Comparison of ENCODE assay signal across 25 cellular contexts in the genomic region with DNA sequence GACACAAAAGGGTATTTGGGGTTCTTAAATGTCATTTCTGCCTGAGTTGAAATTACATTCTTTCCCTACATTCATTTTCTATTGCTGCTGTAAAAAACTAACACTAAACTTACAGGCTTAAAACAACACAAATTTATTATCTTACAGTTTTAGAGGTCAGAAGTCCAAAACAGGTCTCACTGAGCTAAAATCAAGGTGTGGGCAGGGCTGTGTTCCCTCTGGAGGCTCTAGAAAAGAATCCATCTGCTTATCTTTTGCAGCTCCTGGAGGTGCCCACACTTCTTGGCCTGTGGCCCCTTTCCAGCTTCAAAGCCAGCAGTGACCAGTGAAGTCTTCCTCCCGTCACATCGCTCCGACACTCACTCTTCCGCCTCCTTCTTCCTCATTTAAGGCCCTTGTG. TPM values are rescaled to one million over a fixed set of nuclear protein-coding genes. Genes with fewer than 3 reads are reported as not detected.
DNase-seq lines count a peak whose midpoint lies in the region; ATAC-seq, FAIRE-seq and TF ChIP-seq lines count a peak whose summit lies in the region.
"Had no signal": no experiment of that assay in that cellular context is flagged by ENCODE, and none has a peak within 500 bp of the region (broad histone marks: within the 10 kb centered on the region; RNA-seq: fewer than 3 reads in every experiment).

No MANE protein-coding gene starts in this region.

- no peak overlapping the region for H4K8ac ChIP-seq in trophoblast cell (ENCODE audit: low read depth, low read length)

- TF ChIP-seq EP300 in HepG2 (IDR thresholded peaks at IDR 0.05; ENCODE audit: low read depth in 2 of 2, low read length in 2 of 2) (no peak), HepG2 (CRISPR knock-in tag; IDR thresholded peaks at IDR 0.05; ENCODE audit: borderline replicate concordance) (no peak)

- no peak overlapping the region for H3K4ac ChIP-seq in trophoblast cell (ENCODE audit: low read depth, low read length)

- H3K36me3 ChIP-seq in right lobe of liver (no peaks in the 10 kb centered on the region), HepG2 (replicated peaks in 1 of 2; ENCODE audit: control insufficient read depth in 1 of 2, insufficient read depth in 2 of 2, low read length in 2 of 2) (no peaks in the 10 kb centered on the region), colonic mucosa (no peaks in the 10 kb centered on the region), trophoblast cell (ENCODE audit: control insufficient read depth in 1 of 2, insufficient read depth in 2 of 2, low read length in 2 of 2) (no peaks in the 10 kb centered on the region)
- H3K36me3 ChIP-seq: BLaER1, HAP-1 had no signal

- CTCF ChIA-PET in HepG2 (lab: Yijun Ruan, JAX; ENCODE audit: low intra/inter-chr PET ratio, low total read pairs), result no interaction called here

- no peak for FAIRE-seq in HepG2 (lab: Jason Lieb, UNC)
- FAIRE-seq: A204.1, GM12891, GM18507, H54 had no signal

- no peak for TF ChIP-seq CTCF in right lobe of liver (IDR thresholded peaks at IDR 0.05)
- TF ChIP-seq CTCF in HepG2 (CRISPR knock-in tag; IDR thresholded peaks at IDR 0.05), result no peak
- no peak for TF ChIP-seq CTCF in colonic mucosa (IDR thresholded peaks at IDR 0.05)
- no peak for TF ChIP-seq CTCF in CD14-positive monocyte (IDR thresholded peaks at IDR 0.05)

- no peak overlapping the region for H2AK5ac ChIP-seq in trophoblast cell (ENCODE audit: low read length)

- intact Hi-C loops in right lobe of liver (cut with DNase I) (no loop called here), HepG2 (cut with micrococcal nuclease; ENCODE audit: unreplicated experiment) (no loop called here), colonic mucosa (cut with DNase I) (no loop called here), CD14-positive monocyte (cut with micrococcal nuclease) (no loop called here), sciatic nerve (cut with DNase I) (no loop called here)

- H3K79me1 ChIP-seq in trophoblast cell (ENCODE audit: low read length), result no peaks in the 10 kb centered on the region

- H3K9me3 ChIP-seq in right lobe of liver (no peaks in the 10 kb centered on the region), HepG2 (ENCODE audit: low read length) (no peaks in the 10 kb centered on the region), colonic mucosa (no peaks in the 10 kb centered on the region), trophoblast cell (ENCODE audit: insufficient read depth, low read depth, low read length) (no peaks in the 10 kb centered on the region)
- H3K9me3 ChIP-seq: BLaER1, HAP-1 had no signal

- H4K91ac ChIP-seq in trophoblast cell (ENCODE audit: low read depth, low read length), result no peak overlapping the region

- H3K27me3 ChIP-seq in right lobe of liver, result no peaks in the 10 kb centered on the region
- no peaks in the 10 kb centered on the region for H3K27me3 ChIP-seq in HepG2 (ENCODE audit: control insufficient read depth in 1 of 2, insufficient read depth in 2 of 2, low read length in 2 of 2)
- no peaks in the 10 kb centered on the region for H3K27me3 ChIP-seq in colonic mucosa
- no peaks in the 10 kb centered on the region for H3K27me3 ChIP-seq in trophoblast cell (ENCODE audit: insufficient read depth, low read length)
- H3K27me3 ChIP-seq: BLaER1 had no signal

- DNase-seq in right lobe of liver (no peak), HepG2 (ENCODE audit: low spot score) (no peak), colonic mucosa (peak; percentile 39), trophoblast cell (no peak), ecto neural progenitor cell (ENCODE audit: low spot score) (no peak), CD14-positive monocyte (ENCODE audit: low spot score) (no peak), sciatic nerve (ENCODE audit: low spot score) (no peak), SIG-M5 (lab: John Stamatoyannopoulos, UW) (no peak)
- DNase-seq: Calu3; CD4-positive, alpha-beta T cell; CD8-positive, alpha-beta memory T cell; DMS53; DMS79 treated with DMSO at 0.1 percent for 48 hours; GF-D8; GOT3; HFFc6 had no signal

- peak in 3 of 4 donors; percentile 7 to 18 (median 13) for ATAC-seq in right lobe of liver
- no peak for ATAC-seq in HepG2
- ATAC-seq in sciatic nerve, result no peak

- no peak overlapping the region for H3K18ac ChIP-seq in trophoblast cell (ENCODE audit: low read length)

- TF ChIP-seq RAD21 in HepG2 (CRISPR knock-in tag; IDR thresholded peaks at IDR 0.05), result no peak

- no peak overlapping the region for H4K12ac ChIP-seq in trophoblast cell (ENCODE audit: low read depth, low read length)

- H3K4me1 Mint-ChIP-seq in CD14-positive monocyte, result peaks cover 28% of the 10 kb centered on the region
- H3K4me1 Mint-ChIP-seq: CD8-positive, alpha-beta memory T cell had no signal

- H3K27me3 Mint-ChIP-seq in CD14-positive monocyte (ENCODE audit: low read depth in 3 of 3), result peaks cover 0 to 8% (median 3%) of the 10 kb centered on the region in 3 donors
- H3K27me3 Mint-ChIP-seq: B cell; CD4-positive, alpha-beta T cell had no signal

- H2AFZ ChIP-seq in HepG2 (ENCODE audit: low read length) (no peak overlapping the region), trophoblast cell (ENCODE audit: insufficient read depth, low read length, poor library complexity) (no peak overlapping the region)

- H3K4me3 Mint-ChIP-seq in CD14-positive monocyte, result no peak overlapping the region
- H3K4me3 Mint-ChIP-seq: B cell; CD4-positive, alpha-beta T cell; CD8-positive, alpha-beta memory T cell; HFFc6 had no signal

- no peak overlapping the region for H2BK120ac ChIP-seq in trophoblast cell (ENCODE audit: insufficient read depth, low read length, poor library complexity)

- no peak overlapping the region for H3K14ac ChIP-seq in trophoblast cell (ENCODE audit: low read length)

- 90% methylated on average over 4 of the region's 4 CpGs for WGBS in right lobe of liver (ENCODE audit: insufficient coverage, low coverage, low lambda C conversion rate, missing lambda C conversion rate)
- 95% methylated on average over 4 of the region's 4 CpGs for WGBS in HepG2 (ENCODE audit: low lambda C conversion rate)
- WGBS in trophoblast cell (ENCODE audit: extremely low coverage, insufficient coverage, insufficient read length), result no CpG with 5 or more reads among the region's 4 CpGs

- peak overlapping the region; percentile 47 for H3K23ac ChIP-seq in trophoblast cell (ENCODE audit: low read length)

- no peaks in the 10 kb centered on the region for H4K20me1 ChIP-seq in HepG2 (ENCODE audit: insufficient read depth, low read length)
- H4K20me1 ChIP-seq: BLaER1 had no signal

- POLR2A ChIA-PET in HepG2 (lab: Yijun Ruan, JAX), result no interaction called here

- no peak overlapping the region for H3K4me2 ChIP-seq in HepG2 (ENCODE audit: low read depth, low read length)
- H3K4me2 ChIP-seq in trophoblast cell (ENCODE audit: low read length), result no peak overlapping the region
- H3K4me2 ChIP-seq: BLaER1 had no signal

- H3K27ac Mint-ChIP-seq in CD14-positive monocyte, result peak overlapping the region in 2 of 7 donors; percentile 31 to 53
- H3K27ac Mint-ChIP-seq: B cell; CD4-positive, alpha-beta T cell; HFFc6 had no signal

- H2BK12ac ChIP-seq in trophoblast cell (ENCODE audit: low read length), result no peak overlapping the region

- no peak overlapping the region for H2BK5ac ChIP-seq in trophoblast cell (ENCODE audit: low read depth, low read length, poor library complexity)

- H3K36me3 Mint-ChIP-seq in CD14-positive monocyte, result no peaks in the 10 kb centered on the region

- no TSS peak for BruUV-seq in HepG2 (replicated peaks; lab: Mats Ljungman, UMichigan)

- in situ Hi-C loops in HepG2 (cut with HindIII; ENCODE audit: extremely low pct_ligation_motif_present, low pct_unique_long_range_greater_than_20kb), result no loop called here

- H3K4me3 ChIP-seq in right lobe of liver (no peak overlapping the region), HepG2 (replicated peaks in 1 of 3; ENCODE audit: insufficient read depth in 1 of 3, low read depth in 2 of 3, low read length in 3 of 3) (no peak overlapping the region), colonic mucosa (no peak overlapping the region), trophoblast cell (ENCODE audit: low read depth, low read length) (no peak overlapping the region)
- H3K4me3 ChIP-seq: BLaER1, HAP-1 had no signal

- H3K9me3 Mint-ChIP-seq in CD14-positive monocyte, result peaks cover 0 to 3% (median 0%) of the 10 kb centered on the region in 7 donors
- H3K9me3 Mint-ChIP-seq: CD4-positive, alpha-beta T cell; CD8-positive, alpha-beta memory T cell; HFFc6 had no signal

- H3K9ac ChIP-seq in HepG2 (ENCODE audit: insufficient read depth, low read depth, low read length), result no peak overlapping the region
- H3K9ac ChIP-seq in colonic mucosa (ENCODE audit: low read depth in 2 of 2, low read length in 2 of 2), result no peak overlapping the region
- H3K9ac ChIP-seq in trophoblast cell (ENCODE audit: low read length), result no peak overlapping the region
- H3K9ac ChIP-seq: BLaER1 had no signal

- H3K27ac ChIP-seq in right lobe of liver (no peak overlapping the region), HepG2 (ENCODE audit: extremely low read length, insufficient read depth, low read length) (no peak overlapping the region), colonic mucosa (no peak overlapping the region), trophoblast cell (ENCODE audit: low read depth, low read length) (no peak overlapping the region)
- H3K27ac ChIP-seq: 22Rv1, BLaER1, C4-2B had no signal

- H3K4me1 ChIP-seq in right lobe of liver (peaks cover 0 to 21% (median 10%) of the 10 kb centered on the region in 4 donors), HepG2 (ENCODE audit: insufficient read depth, low read length) (peaks cover 7% of the 10 kb centered on the region), colonic mucosa (no peaks in the 10 kb centered on the region), trophoblast cell (ENCODE audit: control insufficient read depth in 1 of 2, insufficient read depth in 2 of 2, low read length in 2 of 2) (no peaks in the 10 kb centered on the region)
- H3K4me1 ChIP-seq: BLaER1, HAP-1 had no signal

- TF ChIP-seq POLR2A in right lobe of liver (IDR thresholded peaks at IDR 0.05) (no peak), HepG2 (IDR thresholded peaks at IDR 0.05; ENCODE audit: insufficient read depth in 1 of 2, low read depth in 2 of 2, low read length in 2 of 2) (no peak)

- H3K79me2 ChIP-seq in HepG2 (ENCODE audit: insufficient read depth, low read length), result no peaks in the 10 kb centered on the region
- no peaks in the 10 kb centered on the region for H3K79me2 ChIP-seq in trophoblast cell (ENCODE audit: control insufficient read depth, insufficient read depth, low read length, poor library complexity)

RNA-seq across cellular contexts. Expression of gene SLC1A4, which starts 23.2 kb away (rescaled TPM):
- 10 to 100 TPM in 4 of 6 experiments, 1 to 10 TPM in 2; 7.2 to 21.7 (median 12.4) TPM for total RNA-seq in right lobe of liver
- 24.4 and 39.6 TPM in 2 replicates for total RNA-seq in HepG2 (2016; rRNA removed; fragmentation: Illumina TruSeq; extraction: Trizol)
- total RNA-seq in HepG2 (2016; cell fraction: cytosol; rRNA removed; fragmentation: Illumina TruSeq; extraction: Trizol; ENCODE audit: low read depth), result 7.9 and 8.9 TPM in 2 replicates
- total RNA-seq in HepG2 (2016; cell fraction: insoluble cytoplasmic fraction; rRNA removed; fragmentation: Illumina TruSeq; extraction: Trizol), result 19.9 and 39.6 TPM in 2 replicates
- 15.6 and 16.1 TPM in 2 replicates for total RNA-seq in HepG2 (2016; cell fraction: membrane; rRNA removed; fragmentation: Illumina TruSeq; extraction: Trizol)
- 34.0 and 41.6 TPM in 2 replicates for total RNA-seq in HepG2 (2016; cell fraction: nucleus; rRNA removed; fragmentation: Illumina TruSeq; extraction: Trizol)
- 20.8 and 21.0 TPM in 2 replicates for polyA plus RNA-seq in HepG2 (2011; rRNA removed)
- 19.0 and 19.8 TPM in 2 replicates for polyA plus RNA-seq in HepG2 (2011; cell fraction: cytosol; rRNA removed)
- polyA plus RNA-seq in HepG2 (2011; cell fraction: nucleus; rRNA removed), result 14.2 and 15.7 TPM in 2 replicates
- 19.0 and 28.6 TPM in 2 replicates for polyA plus RNA-seq in HepG2 (2012)
- polyA plus RNA-seq in HepG2 (2016; cell fraction: cytosol; fragmentation: Illumina TruSeq; extraction: Trizol; ENCODE audit: low read depth), result 4.5 and 6.0 TPM in 2 replicates
- 16.3 and 20.1 TPM in 2 replicates for polyA plus RNA-seq in HepG2 (2016; cell fraction: insoluble cytoplasmic fraction; fragmentation: Illumina TruSeq; extraction: Trizol; ENCODE audit: low read depth)
- polyA plus RNA-seq in HepG2 (2016; cell fraction: membrane; fragmentation: Illumina TruSeq; extraction: Trizol; ENCODE audit: low read depth), result 11.7 TPM in 2 replicates
- polyA plus RNA-seq in HepG2 (2016; cell fraction: nucleus; fragmentation: Illumina TruSeq; extraction: Trizol; ENCODE audit: insufficient read depth, low read depth), result 47.5 and 51.6 TPM in 2 replicates
- 17.8 and 99.3 TPM in 2 replicates for polyA minus RNA-seq in HepG2 (2011; rRNA and poly(A)+ RNA removed; ENCODE audit: low replicate concordance)
- 42.1 and 43.6 TPM in 2 replicates for polyA minus RNA-seq in HepG2 (2011; cell fraction: cytosol; rRNA and poly(A)+ RNA removed)
- polyA minus RNA-seq in HepG2 (2011; cell fraction: nucleus; rRNA and poly(A)+ RNA removed), result 21.1 and 24.4 TPM in 2 replicates
- total RNA-seq in colonic mucosa, result 10 to 100 TPM; 13.7 to 32.4 TPM
- polyA plus RNA-seq in trophoblast cell (2013), result 0.50 and 0.81 TPM in 2 replicates
- polyA plus RNA-seq in CD14-positive monocyte, result 1 to 10 TPM; 4.4 to 4.5 TPM
- total RNA-seq in sciatic nerve, result 14.3 TPM

Comparison
In these comparisons a context has a peak if more than half of its experiments do, and no peak if none do; other contexts are left out.
1. ATAC-seq: peak in right lobe of liver (3 of 4); none in HepG2 (single experiment) and sciatic nerve (single experiment).